26 cellular contexts compared by ENCODE assay signal in genomic region chr2:42767080-42767898, GRCh38. TPM values are rescaled to one million over a fixed set of nuclear protein-coding genes. Genes with fewer than 3 reads are reported as not detected.
"Had no signal": no experiment of that assay in that cellular context is flagged by ENCODE, and none has a peak within 500 bp of the region (broad histone marks: within the 10 kb centered on the region; RNA-seq: fewer than 3 reads in every experiment).

No MANE protein-coding gene starts in this region.

- H3K9me3 ChIP-seq: adrenal gland, ovary, psoas muscle, tibial artery had no signal

- FAIRE-seq: bronchial epithelial cell, islet of Langerhans, small intestine had no signal

- H3K9me3 Mint-ChIP-seq: activated naive CD4-positive, alpha-beta T cell treated with anti-CD3 and anti-CD28 coated beads, Interleukin-2, amount 50 U/mL, for 72 hours; nephron progenitor cell had no signal

- H3K27ac Mint-ChIP-seq: nephron progenitor cell had no signal

- H3K4me1 ChIP-seq: adrenal gland, foreskin keratinocyte, psoas muscle, tibial artery had no signal

- H3K4me3 Mint-ChIP-seq: nephron progenitor cell had no signal

- H3K27me3 ChIP-seq: adrenal gland, foreskin keratinocyte, ovary, tibial artery had no signal

- ATAC-seq: activated naive CD4-positive, alpha-beta T cell treated with anti-CD3 and anti-CD28 coated beads, Interleukin-2, amount 50 U/mL, for 72 hours; psoas muscle; right cardiac atrium had no signal

- H3K36me3 ChIP-seq: adrenal gland, ovary had no signal

- H3K36me3 Mint-ChIP-seq: activated naive CD4-positive, alpha-beta T cell treated with anti-CD3 and anti-CD28 coated beads, Interleukin-2, amount 50 U/mL, for 72 hours had no signal

- H3K4me3 ChIP-seq: adrenal gland, lung, ovary, psoas muscle, tibial artery had no signal

- H3K27ac ChIP-seq: adrenal gland, epithelial cell of prostate, foreskin keratinocyte, ovary, psoas muscle, tibial artery, VCaP had no signal

- DNase-seq: activated CD4-positive, alpha-beta T cell treated with anti-CD3 and anti-CD28 coated beads, Interleukin-2, amount 50 U/mL, for 1 hour; activated CD4-positive, CD25-positive, alpha-beta regulatory T cell treated with anti-CD3 and anti-CD28 coated beads, Interleukin-2, amount 50 U/mL, for 72 hours; activated CD8-positive, alpha-beta memory T cell treated with anti-CD3 and anti-CD28 coated beads, Interleukin-2, amount 50 U/mL, for 4 hours; activated effector memory CD4-positive, alpha-beta T cell treated with anti-CD3 and anti-CD28 coated beads, Interleukin-2, amount 50 U/mL, for 16 hours; activated T-cell treated with anti-CD3 and anti-CD28 coated beads, Interleukin-2, amount 50 U/mL, for 48 hours; foreskin keratinocyte; glutamatergic neuron; hippocampal formation; midbrain; nephron progenitor cell; psoas muscle; small intestine; stimulated activated CD4-positive, alpha-beta T cell treated with anti-CD3 and anti-CD28 coated beads, Interleukin-4, amount 100 ng/mL, for 1 hour; T-helper 2 cell; tibial artery had no signal

RNA-seq across cellular contexts. Expression of gene OXER1, which starts 3.4 kb away (rescaled TPM):
- total RNA-seq: bronchial epithelial cell, dermis microvascular lymphatic vessel endothelial cell had no signal
- polyA plus RNA-seq: fibroblast of lung had no signal

RNA-seq across cellular contexts. Expression of gene HAAO, which starts 25.1 kb away (rescaled TPM):
- total RNA-seq: bronchial epithelial cell, dermis microvascular lymphatic vessel endothelial cell had no signal
